Comparison of ENCODE assay signal across 7 cellular contexts in the genomic region with DNA sequence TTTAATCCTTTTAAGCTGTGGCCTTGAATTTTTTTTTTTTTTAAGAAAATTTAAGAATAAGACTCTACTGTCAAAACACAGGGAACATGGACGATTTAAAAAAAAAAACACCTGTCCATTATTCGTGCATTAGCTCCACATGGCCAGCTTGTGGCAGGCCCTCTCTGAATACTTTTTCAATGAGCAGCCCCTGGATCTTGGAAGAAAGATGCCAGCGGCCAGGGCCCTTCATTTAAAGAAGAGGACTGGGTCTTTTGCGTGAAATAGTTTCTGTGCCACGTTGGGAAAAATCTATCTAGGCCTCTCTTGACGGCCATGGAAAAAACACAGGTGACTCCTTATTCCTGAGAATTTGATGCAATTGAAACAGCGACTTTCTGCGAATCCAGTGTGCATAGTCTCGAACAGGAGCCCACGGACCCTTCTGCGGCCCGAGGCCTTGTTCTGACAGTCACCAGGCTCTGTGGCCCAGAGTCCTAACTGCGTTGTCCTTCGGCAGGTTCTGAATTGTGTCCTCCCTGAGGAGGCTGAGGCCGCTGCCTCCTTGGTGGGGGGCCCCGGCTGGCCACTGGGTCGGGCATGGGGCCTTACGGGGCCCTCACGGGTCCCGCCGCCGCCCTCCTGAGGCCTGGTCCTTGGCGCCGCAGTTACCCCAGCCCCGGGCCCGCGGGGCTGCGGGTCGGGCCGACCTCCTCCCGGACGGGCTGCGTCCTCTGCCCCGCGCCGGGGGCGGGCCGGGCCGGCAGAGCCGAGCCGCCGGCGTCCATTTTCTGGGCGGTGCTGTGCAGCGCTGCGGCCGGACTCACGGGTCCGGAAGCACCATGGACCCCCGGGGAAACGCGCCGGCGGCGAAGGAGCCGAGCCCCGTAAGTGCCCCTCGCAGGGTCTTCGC. TPM values are rescaled to one million over a fixed set of nuclear protein-coding genes. Genes with fewer than 3 reads are reported as not detected.
DNase-seq lines count a peak whose midpoint lies in the region; ATAC-seq and TF ChIP-seq lines count a peak whose summit lies in the region.

No MANE protein-coding gene starts in this region.

- H3K79me1 ChIP-seq in neuronal stem cell (ENCODE audit: low read depth, low read length): no peaks in the 10 kb centered on the region

- H3K14ac ChIP-seq in neuronal stem cell (ENCODE audit: low read length): no peak overlapping the region

- no peak overlapping the region for H3K4ac ChIP-seq in neuronal stem cell (ENCODE audit: low read length)

- intact Hi-C loops in activated T-helper 2 cell treated with anti-CD3 and anti-CD28 coated beads, Interferon-gamma antibody, Interleukin-2, Interleukin-4, amounts not matched to agents 10 μg/mL and 5 μg/mL and 100 μg/mL, durations not matched to agents 14 hours and 24 hours and 36 hours (cut with micrococcal nuclease): no loop called here

- H3K4me3 ChIP-seq in H7 (ENCODE audit: insufficient read depth, low read depth, low read length): peak overlapping the region; percentile 69
- H3K4me3 ChIP-seq in NB4 (ENCODE audit: low read depth, low read length): peak overlapping the region; percentile 62
- peak overlapping the region; percentile 70 for H3K4me3 ChIP-seq in fibroblast of villous mesenchyme (ENCODE audit: low read depth, low read length)
- peak overlapping the region; percentile 45 to 81 for H3K4me3 ChIP-seq in neuronal stem cell (ENCODE audit: low read length in 2 of 2)

- no CpG with 5 or more reads among the region's 59 CpGs for WGBS in neuronal stem cell (ENCODE audit: extremely low coverage in 2 of 2, insufficient read length in 2 of 2, insufficient replicate concordance in 1 of 2), 2 donors

- TF ChIP-seq CTCF in NB4 (IDR thresholded peaks at IDR 0.05; ENCODE audit: low read depth, low read length) (no peak), fibroblast of villous mesenchyme (IDR thresholded peaks at IDR 0.05; ENCODE audit: insufficient read depth, low read depth, low read length) (no peak)

- H2AFZ ChIP-seq in neuronal stem cell (ENCODE audit: low read length): peak overlapping the region; percentile 91

- H3K9ac ChIP-seq in neuronal stem cell (ENCODE audit: low read depth, low read length, poor library complexity): no peak overlapping the region

- TF ChIP-seq POLR2A in NB4 (IDR thresholded peaks at IDR 0.05; ENCODE audit: extremely low read depth, insufficient read length): no peak

- peak overlapping the region; percentile 58 for H3K23ac ChIP-seq in neuronal stem cell (ENCODE audit: low read depth, low read length, poor library complexity)

- H3K9me3 ChIP-seq in neuronal stem cell (replicated peaks in 1 of 2; ENCODE audit: control insufficient read depth in 2 of 2, insufficient read depth in 1 of 2, low read depth in 1 of 2, low read length in 2 of 2): peaks cover 0 to 14% of the 10 kb centered on the region in 2 donors

- H3K36me3 Mint-ChIP-seq in activated T-helper 2 cell treated with anti-CD3 and anti-CD28 coated beads, Interferon-gamma antibody, Interleukin-2, Interleukin-4, amounts not matched to agents 10 μg/mL and 5 μg/mL and 100 μg/mL, durations not matched to agents 14 hours and 24 hours and 36 hours (ENCODE audit: low read depth): peaks cover 38% of the 10 kb centered on the region

- peak overlapping the region; percentile 56 for H4K91ac ChIP-seq in neuronal stem cell (ENCODE audit: low read depth, low read length, poor library complexity)

- H3K9me3 Mint-ChIP-seq in activated T-helper 2 cell treated with anti-CD3 and anti-CD28 coated beads, Interferon-gamma antibody, Interleukin-2, Interleukin-4, amounts not matched to agents 10 μg/mL and 5 μg/mL and 100 μg/mL, durations not matched to agents 14 hours and 24 hours and 36 hours: peaks cover 6% of the 10 kb centered on the region

- H3K27me3 Mint-ChIP-seq in activated T-helper 2 cell treated with anti-CD3 and anti-CD28 coated beads, Interferon-gamma antibody, Interleukin-2, Interleukin-4, amounts not matched to agents 10 μg/mL and 5 μg/mL and 100 μg/mL, durations not matched to agents 14 hours and 24 hours and 36 hours (ENCODE audit: low read depth): no peaks in the 10 kb centered on the region

- H2BK15ac ChIP-seq in neuronal stem cell (ENCODE audit: low read length): peak overlapping the region; percentile 27

- H3K36me3 ChIP-seq in H7 (replicated peaks; ENCODE audit: control insufficient read depth, insufficient read depth, low read length): no peaks in the 10 kb centered on the region; the same call in 1 of the 2 replicates
- peaks cover 2 to 35% of the 10 kb centered on the region in 2 donors for H3K36me3 ChIP-seq in neuronal stem cell (replicated peaks in 1 of 2; ENCODE audit: control insufficient read depth in 2 of 2, insufficient read depth in 2 of 2, low read length in 2 of 2)

- H2AK5ac ChIP-seq in neuronal stem cell (ENCODE audit: low read depth, low read length): peak overlapping the region; percentile 39

- DNase-seq in H7 (peak; percentile 87), NB4 (ENCODE audit: low read depth) (peak; percentile 38), fibroblast of villous mesenchyme (ENCODE audit: low read depth) (peak; percentile 41), neuronal stem cell (ENCODE audit: low spot score) (no peak), NCI-H446 treated with DMSO at 0.1 percent for 48 hours (lab: John Stamatoyannopoulos, UW) (no peak)
- peak; percentile 47 for DNase-seq in activated T-helper 2 cell treated with anti-CD3 and anti-CD28 coated beads, Interferon-gamma antibody, Interleukin-2, Interleukin-4, amounts not matched to agents 10 μg/mL and 5 μg/mL and 100 μg/mL, durations not matched to agents 14 hours and 24 hours and 36 hours (ENCODE audit: low spot score)

- peak overlapping the region; percentile 67 for H3K4me3 Mint-ChIP-seq in activated T-helper 2 cell treated with anti-CD3 and anti-CD28 coated beads, Interferon-gamma antibody, Interleukin-2, Interleukin-4, amounts not matched to agents 10 μg/mL and 5 μg/mL and 100 μg/mL, durations not matched to agents 14 hours and 24 hours and 36 hours (ENCODE audit: low read depth)

- peak; percentile 73 for ATAC-seq in GM18498 (IDR thresholded peaks at IDR 0.05; ENCODE audit: unreplicated experiment)

- peak overlapping the region; percentile 75 for H4K8ac ChIP-seq in neuronal stem cell (ENCODE audit: low read depth, low read length)

- peaks cover 34% of the 10 kb centered on the region for H3K4me1 Mint-ChIP-seq in activated T-helper 2 cell treated with anti-CD3 and anti-CD28 coated beads, Interferon-gamma antibody, Interleukin-2, Interleukin-4, amounts not matched to agents 10 μg/mL and 5 μg/mL and 100 μg/mL, durations not matched to agents 14 hours and 24 hours and 36 hours (ENCODE audit: low read depth)

- peak overlapping the region; percentile 88 for H2BK5ac ChIP-seq in neuronal stem cell (ENCODE audit: low read length)

- peak overlapping the region; percentile 79 for H3K4me2 ChIP-seq in neuronal stem cell (ENCODE audit: insufficient read depth, low read length, poor library complexity, severe bottlenecking)

- no peak overlapping the region for H2BK12ac ChIP-seq in neuronal stem cell (ENCODE audit: low read length)

- peaks cover 0 to 8% of the 10 kb centered on the region in 2 donors for H3K4me1 ChIP-seq in neuronal stem cell (ENCODE audit: control insufficient read depth in 2 of 2, insufficient read depth in 1 of 2, low read depth in 1 of 2, low read length in 2 of 2)

- H3K27me3 ChIP-seq in H7 (ENCODE audit: control insufficient read depth, insufficient read depth, low read length): peaks cover 34% of the 10 kb centered on the region
- peaks cover 0 to 2% (median 0%) of the 10 kb centered on the region in 3 experiments for H3K27me3 ChIP-seq in neuronal stem cell (ENCODE audit: control insufficient read depth in 3 of 3, insufficient read depth in 3 of 3, low read depth in 1 of 3, low read length in 3 of 3)

- H3K18ac ChIP-seq in neuronal stem cell (ENCODE audit: low read length): peak overlapping the region; percentile 96

- peak overlapping the region; percentile 4 for H2BK120ac ChIP-seq in neuronal stem cell (ENCODE audit: low read depth, low read length)

- peak overlapping the region; percentile 70 for H3K27ac Mint-ChIP-seq in activated T-helper 2 cell treated with anti-CD3 and anti-CD28 coated beads, Interferon-gamma antibody, Interleukin-2, Interleukin-4, amounts not matched to agents 10 μg/mL and 5 μg/mL and 100 μg/mL, durations not matched to agents 14 hours and 24 hours and 36 hours

- H3K27ac ChIP-seq in neuronal stem cell (replicated peaks; ENCODE audit: low read length): peak overlapping the region; percentile 6

RNA-seq across cellular contexts. Expression of gene ZBTB38, which starts 33.5 kb away (rescaled TPM):
- 6.7 and 9.5 TPM in 2 replicates for total RNA-seq in H7 (2014; rRNA removed; shearing (Covaris generic))
- total RNA-seq in activated T-helper 2 cell treated with anti-CD3 and anti-CD28 coated beads, Interferon-gamma antibody, Interleukin-2, Interleukin-4, amounts not matched to agents 10 μg/mL and 5 μg/mL and 100 μg/mL, durations not matched to agents 14 hours and 24 hours and 36 hours: 25.4 and 27.2 TPM in 2 replicates
- 210 and 326 TPM in 2 replicates for total RNA-seq in fibroblast of villous mesenchyme
- polyA plus RNA-seq in neuronal stem cell (2013, experiment 1 of 2): 7.1 TPM
- polyA plus RNA-seq in neuronal stem cell (2013, experiment 2 of 2): 7.6 TPM

Comparison
In these comparisons a context has a peak if more than half of its experiments do, and no peak if none do; other contexts are left out.
1. DNase-seq: peak in H7 (single experiment), NB4 (single experiment), activated T-helper 2 cell treated with anti-CD3 and anti-CD28 coated beads, Interferon-gamma antibody, Interleukin-2, Interleukin-4, amounts not matched to agents 10 μg/mL and 5 μg/mL and 100 μg/mL, durations not matched to agents 14 hours and 24 hours and 36 hours (single experiment) and fibroblast of villous mesenchyme (single experiment); none in neuronal stem cell (single experiment) and NCI-H446 treated with DMSO at 0.1 percent for 48 hours (single experiment).
2. Peak in every context shown above with its lines, with median percentiles within 50 percentile points of each other: H3K4me3 ChIP-seq.